ENCODE assay signal across 1 cellular context in genomic region chrX:118679290-118679689, GRCh38.
TF ChIP-seq lines count a peak whose summit lies in the region.

No MANE protein-coding gene starts in this region.

TF ChIP-seq in endothelial cell of umbilical vein, 7 proteins besides CTCF, POLR2A, EP300 and RAD21 (continued from another document):
- no peak for TF ChIP-seq EZH2 (IDR thresholded peaks at IDR 0.05; ENCODE audit: borderline replicate concordance, low read depth, low read length, severe bottlenecking)
- no peak for TF ChIP-seq POLR2AphosphoS5 (IDR thresholded peaks at IDR 0.05; ENCODE audit: insufficient read depth, low read depth, low read length)
- TF ChIP-seq FOS (IDR thresholded peaks at IDR 0.05; ENCODE audit: borderline replicate concordance, insufficient read depth, low read length), result no peak
- no peak for TF ChIP-seq MYC (IDR thresholded peaks at IDR 0.05; ENCODE audit: low read depth, low read length)
- TF ChIP-seq GATA2 (IDR thresholded peaks at IDR 0.05; ENCODE audit: insufficient read depth, insufficient read length, low read depth, low read length), result no peak
- no peak for TF ChIP-seq JUN (IDR thresholded peaks at IDR 0.05; ENCODE audit: borderline replicate concordance, insufficient read depth, insufficient read length, low read depth)
